ENCODE assay signal across 29 cellular contexts in genomic region chr10:56593120-56593519, GRCh38.
"Had no signal": no experiment of that assay in that cellular context is flagged by ENCODE, and none has a peak within 500 bp of the region (broad histone marks: within the 10 kb centered on the region; RNA-seq: fewer than 3 reads in every experiment).

No MANE protein-coding gene starts in this region.

- ATAC-seq: effector memory CD8-positive, alpha-beta T cell; esophagus mucosa; foreskin keratinocyte; gastrocnemius medialis; gastroesophageal sphincter; heart left ventricle; heart right ventricle had no signal

- H3K4me3 ChIP-seq: colonic mucosa, coronary artery, dorsolateral prefrontal cortex, esophagus muscularis mucosa, esophagus squamous epithelium, gastrocnemius medialis, gastroesophageal sphincter, heart left ventricle, heart right ventricle, hepatocyte had no signal

- DNase-seq: colonic mucosa; cortex of kidney; dermis blood vessel endothelial cell; dorsolateral prefrontal cortex; effector CD4-positive, alpha-beta T cell; effector CD8-positive, alpha-beta T cell; effector memory CD4-positive, alpha-beta T cell; effector memory CD8-positive, alpha-beta T cell; endodermal cell; erythroblast; esophagus squamous epithelium; foreskin fibroblast; foreskin keratinocyte; foreskin melanocyte; gastrocnemius medialis; glutamatergic neuron; head of caudate nucleus; heart left ventricle; heart right ventricle had no signal

- FAIRE-seq: colon, endometrium, endothelial cell of umbilical vein, frontal cortex had no signal

- H3K27ac ChIP-seq: colonic mucosa, coronary artery, dorsolateral prefrontal cortex, epithelial cell of prostate, esophagus muscularis mucosa, esophagus squamous epithelium, foreskin keratinocyte, gastrocnemius medialis, gastroesophageal sphincter, heart left ventricle, heart right ventricle, hepatocyte had no signal

- H3K36me3 ChIP-seq: colonic mucosa, esophagus muscularis mucosa, esophagus squamous epithelium, gastrocnemius medialis, gastroesophageal sphincter, heart left ventricle, heart right ventricle had no signal

- H3K4me1 ChIP-seq: colonic mucosa, esophagus muscularis mucosa, esophagus squamous epithelium, foreskin keratinocyte, gastrocnemius medialis, gastroesophageal sphincter, heart left ventricle, heart right ventricle had no signal

- H2AFZ ChIP-seq: hepatocyte had no signal

- H3K79me2 ChIP-seq: hepatocyte had no signal

- H3K4me2 ChIP-seq: hepatocyte had no signal

- H3K9me3 ChIP-seq: colonic mucosa, esophagus muscularis mucosa, esophagus squamous epithelium, gastrocnemius medialis, gastroesophageal sphincter, heart left ventricle, heart right ventricle had no signal

- H3K27me3 ChIP-seq: colonic mucosa, esophagus muscularis mucosa, esophagus squamous epithelium, foreskin keratinocyte, gastrocnemius medialis, gastroesophageal sphincter, heart left ventricle, heart right ventricle, hepatocyte had no signal
